8 cellular contexts compared by ENCODE assay signal in the genomic region with DNA sequence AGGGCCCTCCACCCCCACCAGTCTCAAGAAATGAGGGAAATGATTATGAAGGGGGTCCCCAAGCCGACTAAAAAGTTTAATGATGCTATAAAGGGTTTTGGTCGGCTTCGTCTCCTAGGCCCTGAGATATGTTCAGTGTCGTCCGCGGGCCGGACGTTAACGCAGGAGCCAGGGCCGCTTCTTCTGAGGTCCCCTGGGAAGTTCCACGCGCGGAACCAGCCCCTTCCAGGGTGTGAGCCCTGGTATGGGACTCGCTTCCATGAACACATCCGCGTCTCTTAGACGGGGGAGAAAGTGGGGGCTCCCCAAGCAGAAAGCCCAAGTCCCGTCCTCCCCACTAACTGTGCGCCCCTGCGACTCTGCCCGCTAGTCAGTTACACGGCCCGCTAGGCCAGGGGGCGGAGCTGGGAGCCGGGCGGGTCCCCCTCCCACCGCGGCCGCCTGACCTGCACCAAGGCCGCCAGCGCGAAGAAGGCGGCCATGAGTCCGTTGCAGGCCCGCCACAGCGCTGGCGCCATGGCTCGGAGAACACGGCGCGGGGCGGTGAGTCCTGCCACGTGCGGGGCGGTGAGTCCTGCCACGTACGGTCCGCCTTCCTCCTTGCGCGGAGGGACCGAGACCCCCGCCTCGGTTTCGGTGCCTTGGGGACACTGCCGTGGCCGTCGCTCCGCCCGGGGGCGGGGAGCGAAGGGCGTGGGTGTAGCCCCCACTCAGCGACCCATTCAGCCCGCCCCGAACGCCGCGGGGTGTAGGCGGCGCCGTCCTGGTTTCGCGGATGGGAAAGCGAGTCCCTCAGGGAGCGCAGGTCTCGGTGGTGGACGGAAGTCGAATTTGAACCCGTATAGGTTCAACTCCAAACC. TPM values are rescaled to one million over a fixed set of nuclear protein-coding genes. Genes with fewer than 3 reads are reported as not detected.
DNase-seq lines count a peak whose midpoint lies in the region; ATAC-seq and TF ChIP-seq lines count a peak whose summit lies in the region.

A gene (minus strand): TSS at position 690 of the 860 bp plus-strand sequence. CDS start 172 bp downstream, at position 518.

- peaks cover 5% of the 10 kb centered on the region for H3K27me3 Mint-ChIP-seq in GM23338 (ENCODE audit: insufficient read depth, low read depth, poor library complexity)
- H3K27me3 Mint-ChIP-seq in activated naive CD4-positive, alpha-beta T cell treated with anti-CD3 and anti-CD28 coated beads for 36 hours (ENCODE audit: low read depth) = no peaks in the 10 kb centered on the region

- peaks cover 3% of the 10 kb centered on the region; the same call in 2 of the 3 replicates for H3K36me3 Mint-ChIP-seq in GM23338 (ENCODE audit: low read depth)
- H3K36me3 Mint-ChIP-seq in activated naive CD4-positive, alpha-beta T cell treated with anti-CD3 and anti-CD28 coated beads for 36 hours (ENCODE audit: low read depth) = no peaks in the 10 kb centered on the region

- H4K20me1 ChIP-seq in GM23338 (replicated peaks; ENCODE audit: insufficient read depth) (no peaks in the 10 kb centered on the region), neural cell (ENCODE audit: insufficient read depth) (no peaks in the 10 kb centered on the region)

- peak within 1 kb of the TSS; percentile 84 for H3K9ac ChIP-seq in ES-I3 (ENCODE audit: low read depth, low read length)
- peak within 1 kb of the TSS; percentile 36 for H3K9ac ChIP-seq in neural cell (ENCODE audit: low read length)

- H2AFZ ChIP-seq in GM23338 (peak within 1 kb of the TSS; percentile 94), neural cell (ENCODE audit: low read depth, low read length) (no peak within 1 kb of the TSS)

- TF ChIP-seq POLR2A in testis (IDR thresholded peaks at IDR 0.05) = peak; percentile 9

- H3K36me3 ChIP-seq in ES-I3 (ENCODE audit: insufficient read depth, low read length) (no peaks in the 10 kb centered on the region), GM23338 (ENCODE audit: insufficient read depth) (no peaks in the 10 kb centered on the region), neural cell (ENCODE audit: insufficient read depth, low read length) (no peaks in the 10 kb centered on the region), testis (ENCODE audit: low read depth, missing control alignments) (no peaks in the 10 kb centered on the region)

- H3K4me2 ChIP-seq in GM23338 (peak within 1 kb of the TSS; percentile 74), neural cell (ENCODE audit: low read length) (no peak within 1 kb of the TSS)

- H3K4me1 ChIP-seq in ES-I3 (ENCODE audit: insufficient read depth, low read length) = 0 out of 2 replicates have a peak, but pooled peaks cover 4% of the 10 kb centered on the region
- peaks cover 10% of the 10 kb centered on the region for H3K4me1 ChIP-seq in GM23338 (ENCODE audit: insufficient read depth)
- H3K4me1 ChIP-seq in testis = peaks cover 9% of the 10 kb centered on the region

- H3K79me2 ChIP-seq in GM23338 (replicated peaks; ENCODE audit: insufficient read depth) (no peaks in the 10 kb centered on the region; the same call in 1 of the 2 replicates), neural cell (replicated peaks; ENCODE audit: insufficient read depth, low read length) (no peaks in the 10 kb centered on the region)

- CTCF ChIA-PET in activated naive CD4-positive, alpha-beta T cell treated with anti-CD3 and anti-CD28 coated beads for 36 hours (lab: Charles Lee) = no interaction called here

- H3K4me3 Mint-ChIP-seq in GM23338 = peak within 1 kb of the TSS; percentile 88
- peak within 1 kb of the TSS; percentile 84 for H3K4me3 Mint-ChIP-seq in activated naive CD4-positive, alpha-beta T cell treated with anti-CD3 and anti-CD28 coated beads for 36 hours

- intact Hi-C loops in activated naive CD4-positive, alpha-beta T cell treated with anti-CD3 and anti-CD28 coated beads for 36 hours (cut with micrococcal nuclease) = loop anchor here (1.0 to 10.0 kb wide), 2 partner anchors 32 to 1265 kb away; a partner anchor contains a TSS
- intact Hi-C loops in testis (cut with DNase I; ENCODE audit: low total_unique reads) = no loop called here

- H3K4me3 ChIP-seq in GM23338 (peak within 1 kb of the TSS; percentile 74), neural cell (ENCODE audit: low read length) (peak within 1 kb of the TSS; percentile 64), testis (peak within 1 kb of the TSS; percentile 61 to 83)

- ATAC-seq in GM23338 = peak; percentile 94

- H3K27me3 ChIP-seq in GM23338 (ENCODE audit: insufficient read depth) = peaks cover 3% of the 10 kb centered on the region; the same call in 1 of the 2 replicates
- peaks cover 10% of the 10 kb centered on the region for H3K27me3 ChIP-seq in neural cell (ENCODE audit: insufficient read depth, low read depth, low read length)
- no peaks in the 10 kb centered on the region for H3K27me3 ChIP-seq in testis

- peak within 1 kb of the TSS; percentile 97 for H3K27ac Mint-ChIP-seq in GM23338
- H3K27ac Mint-ChIP-seq in activated naive CD4-positive, alpha-beta T cell treated with anti-CD3 and anti-CD28 coated beads for 36 hours = peak within 1 kb of the TSS; percentile 38

- TF ChIP-seq EP300 in neural cell (conservative IDR thresholded peaks at IDR 0.05; ENCODE audit: poor library complexity, severe bottlenecking) = no peak

- H3K9me2 ChIP-seq in GM23338 (ENCODE audit: insufficient read depth) (no peaks in the 10 kb centered on the region), neural cell (ENCODE audit: insufficient read depth, low read length) (no peaks in the 10 kb centered on the region)

- DNase-seq in GM23338 (ENCODE audit: low spot score) = peak; percentile 88
- peak; percentile 46 for DNase-seq in NCI-H510A treated with DMSO at 0.1 percent for 48 hours (lab: John Stamatoyannopoulos, UW)
- DNase-seq in activated naive CD4-positive, alpha-beta T cell treated with anti-CD3 and anti-CD28 coated beads for 36 hours = peak; percentile 37
- peak; percentile 73 for DNase-seq in foreskin melanocyte
- peak; percentile 89 for DNase-seq in testis
- no peak for DNase-seq in NCI-H2081 treated with DMSO at 0.1 percent for 48 hours (lab: John Stamatoyannopoulos, UW)

- TF ChIP-seq RAD21 in neural cell (conservative IDR thresholded peaks at IDR 0.05) = no peak

- H3K9me3 ChIP-seq in ES-I3 (ENCODE audit: control insufficient read depth, insufficient read depth, low read length) (0 out of 2 replicates have a peak, but pooled peaks cover 2% of the 10 kb centered on the region), neural cell (ENCODE audit: low read length) (no peaks in the 10 kb centered on the region), testis (no peaks in the 10 kb centered on the region)

- no peak for TF ChIP-seq CTCF in GM23338 (conservative IDR thresholded peaks at IDR 0.05; ENCODE audit: low read depth in 2 of 2)
- no peak for TF ChIP-seq CTCF in neural cell (IDR thresholded peaks at IDR 0.05; ENCODE audit: poor library complexity, severe bottlenecking)
- TF ChIP-seq CTCF in testis (IDR thresholded peaks at IDR 0.05) = no peak

- 0% methylated on average over 11 to 79 of the region's 79 CpGs for WGBS in testis, 2 donors

- H3K4me1 Mint-ChIP-seq in GM23338 = peaks cover 12% of the 10 kb centered on the region; the same call in 2 of the 3 replicates
- peaks cover 19% of the 10 kb centered on the region for H3K4me1 Mint-ChIP-seq in activated naive CD4-positive, alpha-beta T cell treated with anti-CD3 and anti-CD28 coated beads for 36 hours (ENCODE audit: low read depth)

- 0 out of 2 replicates have a peak, but pooled peaks cover 3% of the 10 kb centered on the region for H3F3A ChIP-seq in GM23338 (replicated peaks; ENCODE audit: low read depth)
- no peaks in the 10 kb centered on the region for H3F3A ChIP-seq in neural cell (ENCODE audit: insufficient read depth, low read length, poor library complexity, severe bottlenecking)

- H3K9me3 Mint-ChIP-seq in GM23338 = peaks cover 7% of the 10 kb centered on the region; the same call in 2 of the 3 replicates
- no peaks in the 10 kb centered on the region for H3K9me3 Mint-ChIP-seq in activated naive CD4-positive, alpha-beta T cell treated with anti-CD3 and anti-CD28 coated beads for 36 hours

- peak within 1 kb of the TSS; percentile 74 for H3K27ac ChIP-seq in GM23338 (ENCODE audit: low read depth)
- no peak within 1 kb of the TSS for H3K27ac ChIP-seq in neural cell (ENCODE audit: low read length)
- peak within 1 kb of the TSS; percentile 96 for H3K27ac ChIP-seq in testis

TF ChIP-seq in GM23338, 12 proteins besides CTCF, POLR2A, EP300 and RAD21:
- no peak for TF ChIP-seq NANOG (IDR thresholded peaks at IDR 0.05; ENCODE audit: borderline replicate concordance)
- TF ChIP-seq POLR2AphosphoS5 (IDR thresholded peaks at IDR 0.05; ENCODE audit: low read depth) = peak; percentile 81

TF ChIP-seq in neural cell, 6 proteins besides CTCF, POLR2A, EP300 and RAD21:
- TF ChIP-seq POLR2AphosphoS5 (IDR thresholded peaks at IDR 0.05) = no peak
- TF ChIP-seq MXI1 (conservative IDR thresholded peaks at IDR 0.05; ENCODE audit: poor library complexity, severe bottlenecking) = peak; percentile 17
- TF ChIP-seq EZH2 (IDR thresholded peaks at IDR 0.05; ENCODE audit: borderline replicate concordance, insufficient read depth, low read length, poor library complexity, severe bottlenecking) = no peak
- no peak for TF ChIP-seq TAF1 (IDR thresholded peaks at IDR 0.05; ENCODE audit: low read depth)

RNA-seq across cellular contexts. Expression of the gene that starts here (rescaled TPM):
- total RNA-seq in GM23338 (2014; rRNA removed; shearing (Covaris generic)) = 1.2 and 3.1 TPM in 2 replicates
- 7.2 and 7.8 TPM in 2 replicates for polyA plus RNA-seq in GM23338 (2016; fragmentation: Nextera tagmentation; extraction: Ambion mirVana)
- total RNA-seq in activated naive CD4-positive, alpha-beta T cell treated with anti-CD3 and anti-CD28 coated beads for 36 hours = under 1 TPM; 0.79 to 0.94 TPM
- 0.08 TPM in 1 of 2 replicates, not detected in the other for polyA plus RNA-seq in neural cell
- not detected in 2 replicates for polyA minus RNA-seq in neural cell
- total RNA-seq in testis = 10 to 100 TPM; 16.2 to 22.2 TPM
- 53.1 TPM for polyA plus RNA-seq in testis (ENCODE audit: insufficient read depth, low read depth, low replicate concordance)

Comparison
In these comparisons a context has a peak if more than half of its experiments do, and no peak if none do; other contexts are left out.
1. Peak in DNase-seq in activated naive CD4-positive, alpha-beta T cell treated with anti-CD3 and anti-CD28 coated beads for 36 hours; RNA of the gene not detected or under 1 TPM.